18 cellular contexts compared by ENCODE assay signal in genomic region chr7:157897686-157898085, GRCh38.
DNase-seq lines count a peak whose midpoint lies in the region; ATAC-seq and TF ChIP-seq lines count a peak whose summit lies in the region.
"Had no signal": no experiment of that assay in that cellular context is flagged by ENCODE, and none has a peak within 500 bp of the region (broad histone marks: within the 10 kb centered on the region; RNA-seq: fewer than 3 reads in every experiment).

No MANE protein-coding gene starts in this region.

- TF ChIP-seq CTCF in GM10248 (IDR thresholded peaks at IDR 0.05; ENCODE audit: control extremely low read depth, extremely low read depth, low read depth, missing control alignments) = no peak

- DNase-seq in DMS 273 (lab: John Stamatoyannopoulos, UW; ENCODE audit: unreplicated experiment) (peak; percentile 24), DMS 273 treated with DMSO at 0.1 percent for 48 hours (lab: John Stamatoyannopoulos, UW) (no peak), NCI-H1092 treated with DMSO at 0.1 percent for 48 hours (lab: John Stamatoyannopoulos, UW) (peak; percentile 35), NCI-H524 (lab: John Stamatoyannopoulos, UW) (peak; percentile 80 to 93), left kidney (ENCODE audit: low read depth, low spot score) (peak; percentile 77), GM10248 (ENCODE audit: extremely low spot score) (no peak), epidermal melanocyte (ENCODE audit: insufficient read length, low spot score) (no peak)
- DNase-seq: activated CD4-positive, alpha-beta T cell treated with anti-CD3 and anti-CD28 coated beads for 36 hours; activated gamma-delta T cell treated with Interleukin-2 at 50 U/mL for 16 hours; activated T-cell treated with anti-CD3 and anti-CD28 coated beads for 4 hours; Calu3; central memory CD4-positive, alpha-beta T cell; MV-4-11; NCI-H2107; NCI-H510A; stimulated activated naive CD8-positive, alpha-beta T cell treated with anti-CD3 and anti-CD28 coated beads, Interleukin-15, Interleukin-2, amounts not matched to agents 100 U/mL and 50 U/mL, for 24 hours had no signal

- POLR2A ChIA-PET in GM10248 (lab: Yijun Ruan, JAX) = no interaction called here

- no peak for ATAC-seq in HG03108 (IDR thresholded peaks at IDR 0.05; ENCODE audit: unreplicated experiment)
- ATAC-seq: activated CD4-positive, alpha-beta T cell treated with anti-CD3 and anti-CD28 coated beads for 36 hours; left lung; stimulated activated naive CD8-positive, alpha-beta T cell treated with anti-CD3 and anti-CD28 coated beads, Interleukin-15, Interleukin-2, amounts not matched to agents 100 U/mL and 50 U/mL, for 24 hours had no signal

- CTCF ChIA-PET in GM10248 (lab: Yijun Ruan, JAX) = no interaction called here

Comparison
In these comparisons a context has a peak if more than half of its experiments do, and no peak if none do; other contexts are left out.
1. DNase-seq: peak in DMS 273 (single experiment), NCI-H1092 treated with DMSO at 0.1 percent for 48 hours (single experiment), NCI-H524 (2 of 2) and left kidney (single experiment); none in DMS 273 treated with DMSO at 0.1 percent for 48 hours (single experiment), GM10248 (single experiment) and epidermal melanocyte (single experiment).